In genomic region chrX:38335382-38335781, GRCh38 we compare ENCODE assay signal across 2 cellular contexts.
TF ChIP-seq lines count a peak whose summit lies in the region.

No MANE protein-coding gene starts in this region.

TF ChIP-seq in SK-N-SH, 30 proteins besides CTCF, POLR2A, EP300 and RAD21:
- TF ChIP-seq TAF1 (IDR thresholded peaks at IDR 0.05; ENCODE audit: borderline replicate concordance, low read depth, low read length) (no peak), SMC3 (IDR thresholded peaks at IDR 0.05; ENCODE audit: low read depth, low read length) (peak; percentile 22; the same call in 1 of the 2 replicates), NRF1 (IDR thresholded peaks at IDR 0.05; ENCODE audit: low read depth, low read length) (no peak), FOXJ3 (CRISPR knock-in tag; IDR thresholded peaks at IDR 0.05) (no peak), MEF2A (IDR thresholded peaks at IDR 0.05; ENCODE audit: borderline replicate concordance, low read depth) (no peak)
TF ChIP-seq in SK-N-SH: peak in this region for 1.

TF ChIP-seq in SK-N-SH treated with all-trans-retinoic acid at 6 μM for 48 hours, 23 proteins besides CTCF, POLR2A, EP300 and RAD21:
- TF ChIP-seq GLIS3 (CRISPR knock-in tag; IDR thresholded peaks at IDR 0.05) (no peak), ESRRG (CRISPR knock-in tag; IDR thresholded peaks at IDR 0.05) (no peak), RARB (CRISPR knock-in tag; IDR thresholded peaks at IDR 0.05) (no peak), ARNTL (CRISPR knock-in tag; IDR thresholded peaks at IDR 0.05; ENCODE audit: borderline replicate concordance, low read depth) (no peak), PATZ1 (CRISPR knock-in tag; IDR thresholded peaks at IDR 0.05; ENCODE audit: borderline replicate concordance) (no peak), CSDC2 (CRISPR knock-in tag; IDR thresholded peaks at IDR 0.05) (no peak), ZFP30 (CRISPR knock-in tag; IDR thresholded peaks at IDR 0.05) (no peak), ISL1 (CRISPR knock-in tag; IDR thresholded peaks at IDR 0.05) (no peak), BACH2 (CRISPR knock-in tag; IDR thresholded peaks at IDR 0.05; ENCODE audit: borderline replicate concordance) (no peak), PPARA (CRISPR knock-in tag; IDR thresholded peaks at IDR 0.05; ENCODE audit: borderline replicate concordance) (no peak), SNAI2 (CRISPR knock-in tag; IDR thresholded peaks at IDR 0.05) (no peak), TCF4 (CRISPR knock-in tag; IDR thresholded peaks at IDR 0.05; ENCODE audit: borderline replicate concordance) (no peak), POU6F1 (CRISPR knock-in tag; IDR thresholded peaks at IDR 0.05; ENCODE audit: borderline replicate concordance, low read depth) (no peak)
TF ChIP-seq in SK-N-SH treated with all-trans-retinoic acid at 6 μM for 48 hours: peak in this region for 0.
